In genomic region chr2:70482401-70482800, GRCh38 we compare ENCODE assay signal across 16 cellular contexts.
DNase-seq lines count a peak whose midpoint lies in the region; ATAC-seq and TF ChIP-seq lines count a peak whose summit lies in the region.
"Had no signal": no experiment of that assay in that cellular context is flagged by ENCODE, and none has a peak within 500 bp of the region (broad histone marks: within the 10 kb centered on the region; RNA-seq: fewer than 3 reads in every experiment).

No MANE protein-coding gene starts in this region.

- H3K27ac Mint-ChIP-seq in CD4-positive, alpha-beta memory T cell = no peak overlapping the region
- H3K27ac Mint-ChIP-seq: CD4-positive, CD25-positive, alpha-beta regulatory T cell; GM23338 had no signal

- POLR2A ChIA-PET in CD4-positive, alpha-beta memory T cell (lab: Charles Lee; ENCODE audit: partially characterized antibody) = no interaction called here

- no peaks in the 10 kb centered on the region for H3K9me3 ChIP-seq in CD4-positive, alpha-beta memory T cell (ENCODE audit: control insufficient read depth in 1 of 2, low read length in 2 of 2)
- H3K9me3 ChIP-seq: BE2C, Caco-2 had no signal

- no peaks in the 10 kb centered on the region for H3K36me3 ChIP-seq in CD4-positive, alpha-beta memory T cell (ENCODE audit: insufficient read depth, low read length)
- H3K36me3 ChIP-seq: BE2C had no signal

- CTCF ChIA-PET in CD4-positive, alpha-beta memory T cell (lab: Charles Lee; ENCODE audit: partially characterized antibody) = no interaction called here

- H3K27me3 ChIP-seq in CD4-positive, alpha-beta memory T cell (ENCODE audit: insufficient read depth, low read length) = no peaks in the 10 kb centered on the region
- H3K27me3 ChIP-seq: BE2C had no signal

- peak; percentile 4 for DNase-seq in EL
- peak; percentile 69 for DNase-seq in M059J (ENCODE audit: low read depth)
- peak; percentile 2 for DNase-seq in fibroblast of mammary gland (ENCODE audit: low read depth)
- no peak for DNase-seq in T-helper 1 cell
- DNase-seq in CD4-positive, alpha-beta memory T cell = no peak
- no peak for DNase-seq in LoVo (ENCODE audit: low spot score)
- DNase-seq: ACHN; BE2C; C1 segment of cervical spinal cord; Caco-2; CD4-positive, CD25-positive, alpha-beta regulatory T cell; DMS153; DMS79; HCEC 1CT had no signal

- no peak for TF ChIP-seq CTCF in fibroblast of mammary gland (conservative IDR thresholded peaks at IDR 0.05; ENCODE audit: control insufficient read depth, insufficient read depth, low read depth, low read length)

- H3K4me1 ChIP-seq in CD4-positive, alpha-beta memory T cell (ENCODE audit: insufficient read depth, low read length) = no peaks in the 10 kb centered on the region
- H3K4me1 ChIP-seq: BE2C, Caco-2 had no signal

- intact Hi-C loops in CD4-positive, alpha-beta memory T cell (cut with micrococcal nuclease) = no loop called here

- no peak for ATAC-seq in GM21526 (IDR thresholded peaks at IDR 0.05; ENCODE audit: low FRiP score, unreplicated experiment)
- ATAC-seq: GM23338 had no signal

- no peak overlapping the region for H3K27ac ChIP-seq in CD4-positive, alpha-beta memory T cell (ENCODE audit: low read depth, low read length)

- H3K9me3 Mint-ChIP-seq in CD4-positive, alpha-beta memory T cell = peaks cover 0 to 7% (median under 1%) of the 10 kb centered on the region in 8 donors
- H3K9me3 Mint-ChIP-seq: GM23338 had no signal

- H3K4me1 Mint-ChIP-seq in CD4-positive, alpha-beta memory T cell = no peaks in the 10 kb centered on the region
- H3K4me1 Mint-ChIP-seq: CD4-positive, CD25-positive, alpha-beta regulatory T cell had no signal

- H3K27me3 Mint-ChIP-seq in CD4-positive, alpha-beta memory T cell = peaks cover 0 to 6% of the 10 kb centered on the region in 2 donors

- H3K36me3 Mint-ChIP-seq in CD4-positive, alpha-beta memory T cell = peaks cover 0 to 4% of the 10 kb centered on the region in 2 donors
- H3K36me3 Mint-ChIP-seq: CD4-positive, CD25-positive, alpha-beta regulatory T cell had no signal

- H3K4me3 ChIP-seq in fibroblast of mammary gland (ENCODE audit: control insufficient read depth, low read depth, low read length) = no peak overlapping the region
- no peak overlapping the region for H3K4me3 ChIP-seq in CD4-positive, alpha-beta memory T cell (ENCODE audit: low read length in 2 of 2)
- H3K4me3 ChIP-seq: GM23338 had no signal

- no peak overlapping the region for H3K4me3 Mint-ChIP-seq in CD4-positive, alpha-beta memory T cell
- H3K4me3 Mint-ChIP-seq: CD4-positive, CD25-positive, alpha-beta regulatory T cell; GM23338 had no signal

Comparison
In these comparisons a context has a peak if more than half of its experiments do, and no peak if none do; other contexts are left out.
1. DNase-seq: peak in EL (single experiment), M059J (single experiment) and fibroblast of mammary gland (single experiment); none in T-helper 1 cell (0 of 5), CD4-positive, alpha-beta memory T cell (0 of 5) and LoVo (single experiment).